Comparison of ENCODE assay signal across 10 cellular contexts in the genomic region with DNA sequence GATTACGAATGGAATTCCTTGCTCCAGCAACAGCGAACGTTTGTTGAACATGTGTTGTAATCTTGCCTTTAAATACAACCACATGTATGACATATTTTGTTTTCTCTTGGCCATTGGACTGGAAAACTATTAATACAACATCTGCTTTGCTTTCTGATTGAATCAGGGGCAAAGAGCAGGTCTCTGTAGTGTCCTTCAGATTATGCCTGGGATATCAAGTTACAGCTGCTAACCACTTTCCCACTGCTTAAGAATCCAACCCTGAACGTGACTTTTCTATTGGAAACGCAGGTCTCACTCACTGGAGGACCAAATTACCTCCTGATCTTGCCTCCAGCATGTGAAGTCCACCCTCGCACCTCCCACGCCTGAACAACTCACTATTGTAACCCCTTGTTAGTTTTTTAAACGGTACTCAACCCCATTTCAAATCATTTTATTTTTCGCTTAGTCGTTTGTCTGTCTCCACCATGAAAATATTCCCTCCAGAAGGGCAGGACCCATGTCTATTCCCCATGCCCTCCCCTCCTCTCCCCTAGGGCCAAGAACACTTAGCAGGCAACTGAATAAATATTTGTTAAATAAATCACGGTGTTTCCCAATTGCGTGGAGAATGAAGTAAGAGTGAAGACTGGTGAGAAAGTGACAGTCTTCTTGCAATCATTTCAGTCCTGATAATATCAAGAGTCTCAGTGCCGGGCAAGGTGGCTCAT. TPM values are rescaled to one million over a fixed set of nuclear protein-coding genes. Genes with fewer than 3 reads are reported as not detected.
DNase-seq lines count a peak whose midpoint lies in the region; ATAC-seq and TF ChIP-seq lines count a peak whose summit lies in the region.
"Had no signal": no experiment of that assay in that cellular context is flagged by ENCODE, and none has a peak within 500 bp of the region (broad histone marks: within the 10 kb centered on the region; RNA-seq: fewer than 3 reads in every experiment).

No MANE protein-coding gene starts in this region.

- H3K4me3 ChIP-seq in upper lobe of left lung = peak overlapping the region in 2 of 4 donors; percentile 10 to 43
- H3K4me3 ChIP-seq: colonic mucosa had no signal

- peak in 1 of 4 donors; percentile 44 for TF ChIP-seq EP300 in upper lobe of left lung (IDR thresholded peaks at IDR 0.05)

- no peaks in the 10 kb centered on the region for H3K9me3 Mint-ChIP-seq in T-helper 2 cell treated with Interferon-gamma antibody and Interleukin-4, amounts not matched to agents 5 μg/mL and 100 μg/mL, for 36 hours
- H3K9me3 Mint-ChIP-seq: stimulated activated naive CD8-positive, alpha-beta T cell treated with anti-CD3 and anti-CD28 coated beads, Interleukin-15, Interleukin-2, amounts not matched to agents 100 ng/mL and 50 ng/mL, for 24 hours had no signal

- TF ChIP-seq CTCF in upper lobe of left lung (IDR thresholded peaks at IDR 0.05) = no peak

- H3K4me1 Mint-ChIP-seq in T-helper 2 cell treated with Interferon-gamma antibody and Interleukin-4, amounts not matched to agents 5 μg/mL and 100 μg/mL, for 36 hours (ENCODE audit: low read depth) = peaks cover 4% of the 10 kb centered on the region

- TF ChIP-seq POLR2A in upper lobe of left lung (IDR thresholded peaks at IDR 0.05) = no peak

- H3K36me3 Mint-ChIP-seq in T-helper 2 cell treated with Interferon-gamma antibody and Interleukin-4, amounts not matched to agents 5 μg/mL and 100 μg/mL, for 36 hours (ENCODE audit: low read depth) = no peaks in the 10 kb centered on the region

- H3K4me1 ChIP-seq in upper lobe of left lung = peaks cover 22 to 38% (median 27%) of the 10 kb centered on the region in 4 donors
- H3K4me1 ChIP-seq: colonic mucosa had no signal

- no peak overlapping the region for H3K27ac Mint-ChIP-seq in T-helper 2 cell treated with Interferon-gamma antibody and Interleukin-4, amounts not matched to agents 5 μg/mL and 100 μg/mL, for 36 hours
- H3K27ac Mint-ChIP-seq: stimulated activated naive CD8-positive, alpha-beta T cell treated with anti-CD3 and anti-CD28 coated beads, Interleukin-15, Interleukin-2, amounts not matched to agents 100 ng/mL and 50 ng/mL, for 24 hours had no signal

- DNase-seq in NCI-H1105 treated with DMSO at 0.1 percent for 48 hours (lab: John Stamatoyannopoulos, UW) (peak; percentile 85), amniotic epithelial cell (ENCODE audit: low read depth) (peak; percentile 47), iris pigment epithelial cell (ENCODE audit: low read depth) (peak; percentile 88), upper lobe of left lung (peak in 1 of 2 donors; percentile 28), RPMI8226 (no peak), medulla oblongata (ENCODE audit: extremely low spot score) (no peak)
- no peak for DNase-seq in stimulated activated CD4-positive, alpha-beta T cell treated with anti-CD3 and anti-CD28 coated beads, Interleukin-1b, Interleukin-23, amount 100 ng/mL, for 48 hours
- DNase-seq in T-helper 2 cell treated with Interferon-gamma antibody and Interleukin-4, amounts not matched to agents 5 μg/mL and 100 μg/mL, for 36 hours (ENCODE audit: low spot score) = no peak
- DNase-seq: colonic mucosa had no signal

- peaks cover 26% of the 10 kb centered on the region for H3K27me3 Mint-ChIP-seq in T-helper 2 cell treated with Interferon-gamma antibody and Interleukin-4, amounts not matched to agents 5 μg/mL and 100 μg/mL, for 36 hours (ENCODE audit: low read depth)

- WGBS in upper lobe of left lung, 2 donors = 39 to 50% methylated on average over 13 of the region's 13 CpGs

- no peak overlapping the region for H3K4me3 Mint-ChIP-seq in T-helper 2 cell treated with Interferon-gamma antibody and Interleukin-4, amounts not matched to agents 5 μg/mL and 100 μg/mL, for 36 hours
- H3K4me3 Mint-ChIP-seq: stimulated activated naive CD8-positive, alpha-beta T cell treated with anti-CD3 and anti-CD28 coated beads, Interleukin-15, Interleukin-2, amounts not matched to agents 100 ng/mL and 50 ng/mL, for 24 hours had no signal

- H3K9me3 ChIP-seq in upper lobe of left lung = no peaks in the 10 kb centered on the region
- H3K9me3 ChIP-seq: colonic mucosa had no signal

- no peaks in the 10 kb centered on the region for H3K27me3 ChIP-seq in upper lobe of left lung
- H3K27me3 ChIP-seq: colonic mucosa had no signal

- ATAC-seq in upper lobe of left lung (ENCODE audit: low FRiP score in 2 of 2) = peak; percentile 65 to 80

- peak overlapping the region; percentile 59 to 77 (median 68) for H3K27ac ChIP-seq in upper lobe of left lung

- no peaks in the 10 kb centered on the region for H3K36me3 ChIP-seq in upper lobe of left lung
- H3K36me3 ChIP-seq: colonic mucosa had no signal

RNA-seq across cellular contexts. Expression of gene MRTFB, which starts 57.4 kb away (rescaled TPM):
- total RNA-seq in upper lobe of left lung = 100 to 1,000 TPM in 1 of 6 donors, 10 to 100 TPM in 5; 46.9 to 100 (median 66.7) TPM

Comparison
In these comparisons a context has a peak if more than half of its experiments do, and no peak if none do; other contexts are left out.
1. DNase-seq: peak in NCI-H1105 treated with DMSO at 0.1 percent for 48 hours (single experiment), amniotic epithelial cell (single experiment) and iris pigment epithelial cell (single experiment); none in stimulated activated CD4-positive, alpha-beta T cell treated with anti-CD3 and anti-CD28 coated beads, Interleukin-1b, Interleukin-23, amount 100 ng/mL, for 48 hours (single experiment), T-helper 2 cell treated with Interferon-gamma antibody and Interleukin-4, amounts not matched to agents 5 μg/mL and 100 μg/mL, for 36 hours (single experiment), RPMI8226 (single experiment) and medulla oblongata (single experiment).